In genomic region chr2:95709831-95710230, GRCh38 we compare ENCODE assay signal across 19 cellular contexts.
DNase-seq lines count a peak whose midpoint lies in the region; ATAC-seq lines count a peak whose summit lies in the region.
"Had no signal": no experiment of that assay in that cellular context is flagged by ENCODE, and none has a peak within 500 bp of the region (broad histone marks: within the 10 kb centered on the region; RNA-seq: fewer than 3 reads in every experiment).

No MANE protein-coding gene starts in this region.

- ATAC-seq in GM21367 (IDR thresholded peaks at IDR 0.05; ENCODE audit: unreplicated experiment) (no peak), right cardiac atrium (no peak)
- ATAC-seq: CD8-positive, alpha-beta T cell; GM12878 had no signal

- no peaks in the 10 kb centered on the region for H3K36me3 ChIP-seq in SJCRH30
- H3K36me3 ChIP-seq: BLaER1, HAP-1 had no signal

- DNase-seq in COLO829 (ENCODE audit: low spot score) (peak; percentile 61), SJCRH30 (peak in 1 of 2 experiments; percentile 17), foreskin melanocyte (peak; percentile 94), NAMALWA (ENCODE audit: low spot score) (no peak), right cardiac atrium (no peak)
- DNase-seq: CD4-positive, CD25-positive, alpha-beta regulatory T cell; CD8-positive, alpha-beta T cell; DMS 273 treated with DMSO at 0.1 percent for 48 hours; DMS79; EL; GDM1; GOT3; HFFc6 had no signal

- H3K4me3 ChIP-seq in SJCRH30 (no peak overlapping the region), right cardiac atrium (ENCODE audit: low read length) (no peak overlapping the region)
- H3K4me3 ChIP-seq: BLaER1, GM12878, HAP-1 had no signal

- H3K27me3 ChIP-seq in SJCRH30 (no peaks in the 10 kb centered on the region), right cardiac atrium (ENCODE audit: control insufficient read depth, insufficient read depth) (no peaks in the 10 kb centered on the region)
- H3K27me3 ChIP-seq: BLaER1 had no signal

- H3K4me1 ChIP-seq in SJCRH30 (no peaks in the 10 kb centered on the region; the same call in 1 of the 2 replicates), right cardiac atrium (ENCODE audit: control insufficient read depth, insufficient read depth, low read length) (no peaks in the 10 kb centered on the region)
- H3K4me1 ChIP-seq: HAP-1 had no signal

- peak overlapping the region; percentile 24; the same call in 1 of the 2 replicates for H3K27ac ChIP-seq in SJCRH30
- no peak overlapping the region for H3K27ac ChIP-seq in right cardiac atrium (ENCODE audit: low read length)
- H3K27ac ChIP-seq: 22Rv1, BLaER1, C4-2B had no signal

- intact Hi-C loops in right cardiac atrium (cut with DNase I), result no loop called here

- H3K9me3 ChIP-seq in SJCRH30 (replicated peaks) (peaks cover 5% of the 10 kb centered on the region), right cardiac atrium (ENCODE audit: control insufficient read depth, low read length) (no peaks in the 10 kb centered on the region)
- H3K9me3 ChIP-seq: BLaER1, HAP-1 had no signal

Comparison
In these comparisons a context has a peak if more than half of its experiments do, and no peak if none do; other contexts are left out.
1. DNase-seq: peak in COLO829 (single experiment) and foreskin melanocyte (single experiment); none in NAMALWA (single experiment) and right cardiac atrium (0 of 3).